ENCODE assay signal across 8 cellular contexts in the genomic region with DNA sequence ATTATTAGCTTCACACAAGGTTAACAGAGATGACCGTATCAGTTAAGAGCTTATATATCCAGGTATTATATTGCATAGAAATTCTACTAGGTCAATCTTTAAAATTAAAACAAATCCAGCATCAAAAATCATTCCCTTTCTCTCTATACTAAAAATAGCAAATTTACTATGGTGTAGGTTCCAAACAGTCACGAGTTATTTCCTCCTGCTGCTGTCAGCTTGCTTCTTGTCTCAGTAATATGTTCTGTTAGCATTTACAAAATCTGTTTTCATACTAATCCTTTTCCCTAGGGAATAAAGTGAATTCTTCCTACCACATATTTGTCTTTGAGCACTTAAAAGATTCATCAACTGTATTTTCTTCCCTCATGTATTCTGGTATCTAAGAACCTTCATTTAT. TPM values are rescaled to one million over a fixed set of nuclear protein-coding genes. Genes with fewer than 3 reads are reported as not detected.
A peak's percentile ranks its signal among the peaks of the same experiment; 100 is the strongest.
DNase-seq lines count a peak whose midpoint lies in the region; ATAC-seq and TF ChIP-seq lines count a peak whose summit lies in the region.

No MANE protein-coding gene starts in this region.

- peaks cover 46% of the 10 kb centered on the region for H3F3A ChIP-seq in MM.1S (ENCODE audit: insufficient read depth, low read length)

- peak overlapping the region; percentile 58 to 79 for H3K4me3 ChIP-seq in CD4-positive, alpha-beta memory T cell (ENCODE audit: low read length in 2 of 2)
- peak overlapping the region; percentile 84 for H3K4me3 ChIP-seq in MM.1S (ENCODE audit: low read length)

- CTCF ChIA-PET in CD4-positive, alpha-beta memory T cell (lab: Charles Lee; ENCODE audit: partially characterized antibody) = interaction anchor here (1.1 to 9.7 kb wide), 4 partner anchors 25 to 316 kb away, joined by 3 to 79 read pairs (median 6); no protein-coding TSS in a partner anchor

- no peaks in the 10 kb centered on the region for H3K9me2 ChIP-seq in MM.1S (replicated peaks; ENCODE audit: insufficient read depth, low read length)

- peak overlapping the region; percentile 89 to 97 (median 94) for H3K4me3 Mint-ChIP-seq in CD4-positive, alpha-beta memory T cell
- peak overlapping the region; percentile 88 for H3K4me3 Mint-ChIP-seq in dendritic cell treated with granulocyte-macrophage colony-stimulating factor and Interleukin-4, amounts not matched to agents 40 ng/mL and 50 ng/mL, for 4 days
- peak overlapping the region; percentile 86 to 95 (median 88) for H3K4me3 Mint-ChIP-seq in nephron

- H3K36me3 Mint-ChIP-seq in CD4-positive, alpha-beta memory T cell = peaks cover 8 to 43% of the 10 kb centered on the region in 2 donors
- H3K36me3 Mint-ChIP-seq in dendritic cell treated with granulocyte-macrophage colony-stimulating factor and Interleukin-4, amounts not matched to agents 40 ng/mL and 50 ng/mL, for 4 days (ENCODE audit: low read depth) = peaks cover 60% of the 10 kb centered on the region
- H3K36me3 Mint-ChIP-seq in nephron (ENCODE audit: low read depth) = peaks cover 28% of the 10 kb centered on the region

- H3K9me3 ChIP-seq in CD4-positive, alpha-beta memory T cell (ENCODE audit: control insufficient read depth in 1 of 2, low read length in 2 of 2) = no peaks in the 10 kb centered on the region
- H3K9me3 ChIP-seq in MM.1S (replicated peaks; ENCODE audit: insufficient read depth, low read length) = no peaks in the 10 kb centered on the region

- no peaks in the 10 kb centered on the region for H3K9me3 Mint-ChIP-seq in CD4-positive, alpha-beta memory T cell
- H3K9me3 Mint-ChIP-seq in dendritic cell treated with granulocyte-macrophage colony-stimulating factor and Interleukin-4, amounts not matched to agents 40 ng/mL and 50 ng/mL, for 4 days = no peaks in the 10 kb centered on the region
- H3K9me3 Mint-ChIP-seq in nephron = no peaks in the 10 kb centered on the region

- no peak overlapping the region for H2AFZ ChIP-seq in MM.1S (ENCODE audit: low read length)

- H3K27ac ChIP-seq in CD4-positive, alpha-beta memory T cell (ENCODE audit: low read depth, low read length) = peak overlapping the region; percentile 81
- peak overlapping the region; percentile 67; the same call in 1 of the 2 replicates for H3K27ac ChIP-seq in MM.1S (ENCODE audit: low read length)

- POLR2A ChIA-PET in CD4-positive, alpha-beta memory T cell (lab: Charles Lee; ENCODE audit: partially characterized antibody) = interaction anchor here (0.6 to 7.6 kb wide), 17 partner anchors 10 to 318 kb away, joined by 3 to 43 read pairs (median 8); a partner anchor contains a TSS

- H3K4me2 ChIP-seq in MM.1S (ENCODE audit: low read depth, low read length) = peak overlapping the region; percentile 78

- H3K9ac ChIP-seq in MM.1S (ENCODE audit: low read length) = peak overlapping the region; percentile 79

- H4K20me1 ChIP-seq in MM.1S (ENCODE audit: insufficient read depth, low read length) = no peaks in the 10 kb centered on the region; the same call in 1 of the 2 replicates

- no peak for TF ChIP-seq CTCF in MM.1S (IDR thresholded peaks at IDR 0.05; ENCODE audit: low read length)
- no peak for TF ChIP-seq CTCF in nephron (IDR thresholded peaks at IDR 0.05; ENCODE audit: unreplicated experiment in 3 of 3)

- H3K27ac Mint-ChIP-seq in CD4-positive, alpha-beta memory T cell = peak overlapping the region; percentile 81 to 97 (median 92)
- H3K27ac Mint-ChIP-seq in dendritic cell treated with granulocyte-macrophage colony-stimulating factor and Interleukin-4, amounts not matched to agents 40 ng/mL and 50 ng/mL, for 4 days = peak overlapping the region; percentile 96
- peak overlapping the region; percentile 58 to 95 (median 77) for H3K27ac Mint-ChIP-seq in nephron

- peaks cover 74% of the 10 kb centered on the region for H3K4me1 ChIP-seq in CD4-positive, alpha-beta memory T cell (ENCODE audit: insufficient read depth, low read length)
- peaks cover 25% of the 10 kb centered on the region for H3K4me1 ChIP-seq in MM.1S (ENCODE audit: low read length)

- no peaks in the 10 kb centered on the region for H3K27me3 ChIP-seq in CD4-positive, alpha-beta memory T cell (ENCODE audit: insufficient read depth, low read length)
- H3K27me3 ChIP-seq in MM.1S (replicated peaks; ENCODE audit: insufficient read depth, low read length) = no peaks in the 10 kb centered on the region

- intact Hi-C loops in CD4-positive, alpha-beta memory T cell (cut with micrococcal nuclease) = loop anchor here (2.0 to 10.0 kb wide), 5 partner anchors 47 to 1719 kb away; a partner anchor contains a TSS
- intact Hi-C loops in dendritic cell treated with granulocyte-macrophage colony-stimulating factor and Interleukin-4, amounts not matched to agents 40 ng/mL and 50 ng/mL, for 4 days (cut with micrococcal nuclease) = loop anchor here (2.0 kb wide), 1 partner anchor 71 kb away; no protein-coding TSS in a partner anchor

- peaks cover 9% of the 10 kb centered on the region for H3K36me3 ChIP-seq in CD4-positive, alpha-beta memory T cell (ENCODE audit: insufficient read depth, low read length)
- no peaks in the 10 kb centered on the region for H3K36me3 ChIP-seq in MM.1S (replicated peaks; ENCODE audit: insufficient read depth, low read length)

- no peak for ATAC-seq in GM18502 (IDR thresholded peaks at IDR 0.05; ENCODE audit: poor library complexity, unreplicated experiment)
- no peak for ATAC-seq in GM19467 (IDR thresholded peaks at IDR 0.05; ENCODE audit: unreplicated experiment)

- no peaks in the 10 kb centered on the region for H3K27me3 Mint-ChIP-seq in CD4-positive, alpha-beta memory T cell
- no peaks in the 10 kb centered on the region for H3K27me3 Mint-ChIP-seq in dendritic cell treated with granulocyte-macrophage colony-stimulating factor and Interleukin-4, amounts not matched to agents 40 ng/mL and 50 ng/mL, for 4 days
- H3K27me3 Mint-ChIP-seq in nephron (ENCODE audit: low read depth) = no peaks in the 10 kb centered on the region

- H3K79me2 ChIP-seq in MM.1S (ENCODE audit: low read length) = peaks cover 95% of the 10 kb centered on the region

- H3K4me1 Mint-ChIP-seq in CD4-positive, alpha-beta memory T cell = peaks cover 42 to 74% (median 56%) of the 10 kb centered on the region in 4 donors
- peaks cover 40% of the 10 kb centered on the region for H3K4me1 Mint-ChIP-seq in dendritic cell treated with granulocyte-macrophage colony-stimulating factor and Interleukin-4, amounts not matched to agents 40 ng/mL and 50 ng/mL, for 4 days (ENCODE audit: low read depth)
- peaks cover 47% of the 10 kb centered on the region for H3K4me1 Mint-ChIP-seq in nephron

- DNase-seq in CD4-positive, alpha-beta memory T cell = no peak
- DNase-seq in MM.1S = no peak
- no peak for DNase-seq in stimulated activated CD4-positive, alpha-beta T cell treated with anti-CD3 and anti-CD28 coated beads, Interleukin-4, amount 100 ng/mL, for 4 hours
- no peak for DNase-seq in GOT3 (lab: John Stamatoyannopoulos, UW)

RNA-seq across cellular contexts. Expression of a gene that starts 2.5 kb away (rescaled TPM):
- 100 to 1,000 TPM; 121 to 123 TPM for total RNA-seq in CD4-positive, alpha-beta memory T cell
- 1 to 10 TPM; 2.9 to 3.9 TPM for polyA plus RNA-seq in CD4-positive, alpha-beta memory T cell
